In genomic region chr2:234458466-234458865, GRCh38 we compare ENCODE assay signal across 33 cellular contexts. TPM values are rescaled to one million over a fixed set of nuclear protein-coding genes. Genes with fewer than 3 reads are reported as not detected.
DNase-seq lines count a peak whose midpoint lies in the region; ATAC-seq and TF ChIP-seq lines count a peak whose summit lies in the region.
"Had no signal": no experiment of that assay in that cellular context is flagged by ENCODE, and none has a peak within 500 bp of the region (broad histone marks: within the 10 kb centered on the region; RNA-seq: fewer than 3 reads in every experiment).

No MANE protein-coding gene starts in this region.

- H3K9ac ChIP-seq in mesenchymal stem cell (ENCODE audit: low read length) (no peak overlapping the region), PC-3 (ENCODE audit: low read length) (no peak overlapping the region)

- no peaks in the 10 kb centered on the region for H3F3A ChIP-seq in PC-3 (ENCODE audit: low read length, unreplicated experiment)

- no peaks in the 10 kb centered on the region for H3K9me2 ChIP-seq in PC-3 (replicated peaks; ENCODE audit: low read length)

- H3K27me3 Mint-ChIP-seq in T-helper 1 cell treated with Interleukin-12 subunit alpha and Interleukin-12 subunit beta and Interleukin-4 antibody, amounts not matched to agents 30 μg/mL and 1 μg/mL, for 36 hours (ENCODE audit: low read depth), result no peaks in the 10 kb centered on the region
- H3K27me3 Mint-ChIP-seq in CD8-positive, alpha-beta T cell (ENCODE audit: low read depth), result no peaks in the 10 kb centered on the region
- no peaks in the 10 kb centered on the region for H3K27me3 Mint-ChIP-seq in T-cell
- H3K27me3 Mint-ChIP-seq: activated CD4-positive, alpha-beta T cell treated with anti-CD3 and anti-CD28 coated beads, Interleukin-2, amount 10 ng/mL, durations not matched to agents 7 days and 5 days; memory B cell had no signal

- H3K4me1 ChIP-seq in CD8-positive, alpha-beta T cell (ENCODE audit: insufficient read depth, low read length), result peaks cover 60% of the 10 kb centered on the region
- H3K4me1 ChIP-seq in mesenchymal stem cell (ENCODE audit: control insufficient read depth, insufficient read depth, low read depth, low read length) (no peaks in the 10 kb centered on the region), PC-3 (ENCODE audit: insufficient read depth, low read length) (peaks cover 3% of the 10 kb centered on the region)
- H3K4me1 ChIP-seq: breast epithelium, colonic mucosa, psoas muscle, testis, vagina had no signal

- H3K79me1 ChIP-seq in mesenchymal stem cell (replicated peaks; ENCODE audit: low read length, poor library complexity, severe bottlenecking), result no peaks in the 10 kb centered on the region

- intact Hi-C loops in CD8-positive, alpha-beta T cell (cut with DNase I, micrococcal nuclease), result no loop called here
- intact Hi-C loops in PC-3 (cut with micrococcal nuclease), result no loop called here

- H3K4me1 Mint-ChIP-seq in T-helper 1 cell treated with Interleukin-12 subunit alpha and Interleukin-12 subunit beta and Interleukin-4 antibody, amounts not matched to agents 30 μg/mL and 1 μg/mL, for 36 hours (ENCODE audit: low read depth), result peaks cover 62% of the 10 kb centered on the region
- H3K4me1 Mint-ChIP-seq in CD8-positive, alpha-beta T cell (ENCODE audit: low read depth), result peaks cover 69% of the 10 kb centered on the region
- peaks cover 74 to 84% (median 79%) of the 10 kb centered on the region in 3 donors for H3K4me1 Mint-ChIP-seq in T-cell

- no peaks in the 10 kb centered on the region for H3K27me3 ChIP-seq in CD8-positive, alpha-beta T cell (ENCODE audit: insufficient read depth, low read length)
- H3K27me3 ChIP-seq in mesenchymal stem cell (ENCODE audit: control insufficient read depth in 1 of 2, insufficient read depth in 1 of 2, low read length in 2 of 2), result no peaks in the 10 kb centered on the region
- no peaks in the 10 kb centered on the region for H3K27me3 ChIP-seq in PC-3 (ENCODE audit: low read length)
- H3K27me3 ChIP-seq: breast epithelium, colonic mucosa, foreskin keratinocyte, testis, vagina had no signal

- H2BK15ac ChIP-seq in mesenchymal stem cell (ENCODE audit: low read depth, poor library complexity, severe bottlenecking), result no peak overlapping the region

- no peak overlapping the region for H3K4me3 Mint-ChIP-seq in T-helper 1 cell treated with Interleukin-12 subunit alpha and Interleukin-12 subunit beta and Interleukin-4 antibody, amounts not matched to agents 30 μg/mL and 1 μg/mL, for 36 hours
- no peak overlapping the region for H3K4me3 Mint-ChIP-seq in CD8-positive, alpha-beta T cell
- no peak overlapping the region for H3K4me3 Mint-ChIP-seq in T-cell
- H3K4me3 Mint-ChIP-seq: activated CD4-positive, alpha-beta T cell treated with anti-CD3 and anti-CD28 coated beads, Interleukin-2, amount 10 ng/mL, durations not matched to agents 7 days and 5 days; memory B cell had no signal

- H3K79me2 ChIP-seq in PC-3 (ENCODE audit: low read length), result no peaks in the 10 kb centered on the region

- peaks cover 17% of the 10 kb centered on the region for H3K9me3 Mint-ChIP-seq in T-helper 1 cell treated with Interleukin-12 subunit alpha and Interleukin-12 subunit beta and Interleukin-4 antibody, amounts not matched to agents 30 μg/mL and 1 μg/mL, for 36 hours
- H3K9me3 Mint-ChIP-seq in CD8-positive, alpha-beta T cell, result no peaks in the 10 kb centered on the region
- H3K9me3 Mint-ChIP-seq in T-cell, result peaks cover 0 to 4% (median 0%) of the 10 kb centered on the region in 3 donors

- H3K36me3 ChIP-seq in CD8-positive, alpha-beta T cell (ENCODE audit: insufficient read depth, low read length), result no peaks in the 10 kb centered on the region
- no peaks in the 10 kb centered on the region for H3K36me3 ChIP-seq in mesenchymal stem cell (ENCODE audit: control insufficient read depth in 1 of 2, insufficient read depth in 2 of 2, low read depth in 1 of 2, low read length in 2 of 2)
- H3K36me3 ChIP-seq in PC-3 (ENCODE audit: low read depth, low read length), result no peaks in the 10 kb centered on the region
- H3K36me3 ChIP-seq: breast epithelium, colonic mucosa, vagina had no signal

- CTCF ChIA-PET in CD8-positive, alpha-beta T cell (lab: Charles Lee), result interaction anchor here (0.6 to 3.8 kb wide), 9 partner anchors 8 to 323 kb away, joined by 3 to 18 read pairs (median 3); partner anchors contain the start of gene ARL4C
- CTCF ChIA-PET in T-cell (lab: Charles Lee) (interaction anchor here (0.6 to 2.0 kb wide), 3 partner anchors 12 to 90 kb away, joined by 3 to 12 read pairs (median 4); no protein-coding TSS in a partner anchor), PC-3 (lab: Charles Lee) (no interaction called here)

- H3K4me3 ChIP-seq in CD8-positive, alpha-beta T cell (ENCODE audit: low read depth, low read length), result no peak overlapping the region
- H3K4me3 ChIP-seq in mesenchymal stem cell (ENCODE audit: insufficient read depth in 1 of 2, low read depth in 1 of 2, low read length in 2 of 2), result no peak overlapping the region
- no peak overlapping the region for H3K4me3 ChIP-seq in PC-3 (ENCODE audit: low read length)
- H3K4me3 ChIP-seq: breast epithelium, colonic mucosa, GM12878, psoas muscle, testis, vagina had no signal

- POLR2A ChIA-PET in CD8-positive, alpha-beta T cell (lab: Charles Lee), result interaction anchor here (0.9 to 2.2 kb wide), 8 partner anchors 11 to 39 kb away, joined by 3 to 17 read pairs (median 3); partner anchors contain the start of gene ARL4C
- POLR2A ChIA-PET in T-cell (lab: Charles Lee), result interaction anchor here (0.6 to 1.2 kb wide), 5 partner anchors 11 to 34 kb away, joined by 3 to 7 read pairs (median 5); no protein-coding TSS in a partner anchor
- POLR2A ChIA-PET in PC-3 (lab: Charles Lee; ENCODE audit: unreplicated experiment), result interaction anchor here (0.7 kb wide), 1 partner anchor 14 kb away, joined by 4 read pairs; no protein-coding TSS in a partner anchor

- no peak for ATAC-seq in CD8-positive, alpha-beta T cell
- ATAC-seq in T-cell (replicated peaks in 1 of 4) (no peak), PC-3 (no peak), GM18873 (IDR thresholded peaks at IDR 0.05; ENCODE audit: low FRiP score, unreplicated experiment) (no peak)
- ATAC-seq: foreskin keratinocyte; GM12878; psoas muscle; stimulated activated naive CD8-positive, alpha-beta T cell treated with anti-CD3 and anti-CD28 coated beads, Interleukin-15, Interleukin-2, amounts not matched to agents 100 U/mL and 50 U/mL, for 24 hours had no signal

- no peaks in the 10 kb centered on the region for H3K9me3 ChIP-seq in CD8-positive, alpha-beta T cell (ENCODE audit: low read length)
- H3K9me3 ChIP-seq in mesenchymal stem cell (ENCODE audit: control insufficient read depth, low read length), result no peaks in the 10 kb centered on the region
- H3K9me3 ChIP-seq in PC-3 (ENCODE audit: low read length), result no peaks in the 10 kb centered on the region
- H3K9me3 ChIP-seq: colonic mucosa, psoas muscle, testis, vagina had no signal

- no peak overlapping the region for H2BK120ac ChIP-seq in mesenchymal stem cell (ENCODE audit: low read depth, low read length)

- H3K14ac ChIP-seq in mesenchymal stem cell (ENCODE audit: low read length in 2 of 2), result no peak overlapping the region

- H3K27ac ChIP-seq in CD8-positive, alpha-beta T cell (ENCODE audit: low read depth, low read length), result no peak overlapping the region
- H3K27ac ChIP-seq in mesenchymal stem cell (ENCODE audit: low read length, poor library complexity, severe bottlenecking) (no peak overlapping the region), PC-3 (ENCODE audit: low read length) (no peak overlapping the region)
- H3K27ac ChIP-seq: 22Rv1, breast epithelium, C4-2B, colonic mucosa, foreskin keratinocyte, psoas muscle, testis, vagina, VCaP had no signal

- H3K4ac ChIP-seq in mesenchymal stem cell (ENCODE audit: low read depth in 1 of 2, low read length in 2 of 2), result no peak overlapping the region

- no peak overlapping the region for H4K8ac ChIP-seq in mesenchymal stem cell (ENCODE audit: low read length)

- BruUV-seq in PC-3 (replicated peaks; lab: Mats Ljungman, UMichigan), result no TSS peak

- no peak overlapping the region for H2AFZ ChIP-seq in mesenchymal stem cell (ENCODE audit: low read depth, low read length)
- no peak overlapping the region for H2AFZ ChIP-seq in PC-3 (ENCODE audit: low read length)

- H3K18ac ChIP-seq in mesenchymal stem cell (ENCODE audit: low read depth in 1 of 2, low read length in 2 of 2), result peak overlapping the region in 1 of 2 experiments; percentile 37

- H3K4me2 ChIP-seq in mesenchymal stem cell (ENCODE audit: low read length, poor library complexity, severe bottlenecking) (no peak overlapping the region), PC-3 (ENCODE audit: low read length) (no peak overlapping the region)

- TF ChIP-seq CTCF in CD8-positive, alpha-beta T cell (IDR thresholded peaks at IDR 0.05), result no peak
- TF ChIP-seq CTCF in PC-3 (conservative IDR thresholded peaks at IDR 0.05; ENCODE audit: low read depth, low read length), result no peak

- DNase-seq in T-helper 1 cell (no peak), T-cell (no peak), mesenchymal stem cell (no peak), PC-3 (no peak)
- no peak for DNase-seq in CD8-positive, alpha-beta T cell
- DNase-seq in stimulated activated CD4-positive, alpha-beta T cell treated with anti-CD3 and anti-CD28 coated beads, Interleukin-2, amount 100 ng/mL, for 24 hours, result no peak
- DNase-seq: activated CD4-positive, alpha-beta T cell treated with anti-CD3 and anti-CD28 coated beads, Interleukin-2, amount 10 ng/mL, durations not matched to agents 7 days and 5 days; activated effector memory CD4-positive, alpha-beta T cell treated with Interleukin-2 at 50 U/mL for 16 hours; amniotic stem cell; colonic mucosa; effector memory CD4-positive, alpha-beta T cell; erythroblast; foreskin keratinocyte; Kasumi-1; NCI-H1048; NCI-H1694 treated with DMSO at 0.1 percent for 48 hours; NCI-H524 treated with DMSO at 0.1 percent for 48 hours; nucleus accumbens; psoas muscle; Right ventricle myocardium superior; stimulated activated CD4-positive, alpha-beta T cell treated with anti-CD3 and anti-CD28 coated beads, Interleukin-15, amount 100 ng/mL, for 24 hours; stimulated activated naive CD8-positive, alpha-beta T cell treated with anti-CD3 and anti-CD28 coated beads, Interleukin-15, Interleukin-2, amounts not matched to agents 100 U/mL and 50 U/mL, for 24 hours; T-helper 9 cell; testis had no signal

- H2BK12ac ChIP-seq in mesenchymal stem cell (ENCODE audit: low read length in 2 of 2), result no peak overlapping the region

- peak overlapping the region; percentile 1 for H2AK5ac ChIP-seq in mesenchymal stem cell (ENCODE audit: low read length, severe bottlenecking)

- H3K23ac ChIP-seq in mesenchymal stem cell (ENCODE audit: low read length in 2 of 2), result no peak overlapping the region

- no peaks in the 10 kb centered on the region for H4K20me1 ChIP-seq in PC-3 (ENCODE audit: low read length)

- no peak overlapping the region for H2BK5ac ChIP-seq in mesenchymal stem cell (ENCODE audit: low read depth, low read length, poor library complexity, severe bottlenecking)

- WGBS in mesenchymal stem cell, result 89% methylated on average over 4 of the region's 4 CpGs

- peaks cover 31% of the 10 kb centered on the region for H3K36me3 Mint-ChIP-seq in T-helper 1 cell treated with Interleukin-12 subunit alpha and Interleukin-12 subunit beta and Interleukin-4 antibody, amounts not matched to agents 30 μg/mL and 1 μg/mL, for 36 hours (ENCODE audit: low read depth)
- H3K36me3 Mint-ChIP-seq in CD8-positive, alpha-beta T cell, result peaks cover 4% of the 10 kb centered on the region
- H3K36me3 Mint-ChIP-seq in T-cell, result no peaks in the 10 kb centered on the region
- H3K36me3 Mint-ChIP-seq: memory B cell had no signal

- H3K27ac Mint-ChIP-seq in T-helper 1 cell treated with Interleukin-12 subunit alpha and Interleukin-12 subunit beta and Interleukin-4 antibody, amounts not matched to agents 30 μg/mL and 1 μg/mL, for 36 hours, result peak overlapping the region; percentile 42
- H3K27ac Mint-ChIP-seq in CD8-positive, alpha-beta T cell, result peak overlapping the region; percentile 35
- H3K27ac Mint-ChIP-seq in T-cell, result peak overlapping the region; percentile 94 to 97
- H3K27ac Mint-ChIP-seq: memory B cell had no signal

- no peak overlapping the region for H4K91ac ChIP-seq in mesenchymal stem cell (ENCODE audit: low read length)

RNA-seq across cellular contexts. Expression of gene ARL4C, which starts 38.4 kb away (rescaled TPM):
- total RNA-seq in CD8-positive, alpha-beta T cell, result 100 to 1,000 TPM; 484 to 496 TPM
- total RNA-seq in T-cell (100 to 1,000 TPM; 209 to 424 (median 294) TPM), PC-3 (2014; rRNA removed) (19.9 and 21.7 TPM in 2 replicates)
- 16.2 TPM for polyA plus RNA-seq in mesenchymal stem cell (2013, experiment 1 of 2)
- 15.9 TPM for polyA plus RNA-seq in mesenchymal stem cell (2013, experiment 2 of 2)

Comparison
In these comparisons a context has a peak if more than half of its experiments do, and no peak if none do; other contexts are left out.
1. H3K27ac Mint-ChIP-seq: peak in every context shown above with its lines; median percentile 96 in T-cell; 42 in T-helper 1 cell treated with Interleukin-12 subunit alpha and Interleukin-12 subunit beta and Interleukin-4 antibody, amounts not matched to agents 30 μg/mL and 1 μg/mL, for 36 hours; 35 in CD8-positive, alpha-beta T cell.